In genomic region chr11:75792997-75793800, GRCh38 we compare ENCODE assay signal across 17 cellular contexts.
"Had no signal": no experiment of that assay in that cellular context is flagged by ENCODE, and none has a peak within 500 bp of the region (broad histone marks: within the 10 kb centered on the region; RNA-seq: fewer than 3 reads in every experiment).

No MANE protein-coding gene starts in this region.

- H3K9me3 Mint-ChIP-seq: brain; dendritic cell treated with granulocyte-macrophage colony-stimulating factor and Interleukin-4, amounts not matched to agents 40 ng/mL and 50 ng/mL, for 4 days; effector memory CD8-positive, alpha-beta T cell had no signal

- H3K4me1 ChIP-seq: tibial nerve had no signal

- H3K36me3 Mint-ChIP-seq: activated naive CD8-positive, alpha-beta T cell; brain had no signal

- H3K27ac Mint-ChIP-seq: activated naive CD8-positive, alpha-beta T cell; dendritic cell treated with granulocyte-macrophage colony-stimulating factor and Interleukin-4, amounts not matched to agents 40 ng/mL and 50 ng/mL, for 4 days; effector memory CD8-positive, alpha-beta T cell had no signal

- H3K27ac ChIP-seq: epithelial cell of prostate, ovary, SK-N-MC, tibial nerve had no signal

- H3K9me3 ChIP-seq: ovary, tibial nerve had no signal

- H3K4me3 Mint-ChIP-seq: activated naive CD8-positive, alpha-beta T cell; dendritic cell treated with granulocyte-macrophage colony-stimulating factor and Interleukin-4, amounts not matched to agents 40 ng/mL and 50 ng/mL, for 4 days; effector memory CD8-positive, alpha-beta T cell had no signal

- H3K27me3 ChIP-seq: ovary, tibial nerve had no signal

- DNase-seq: activated CD4-positive, alpha-beta T cell treated with anti-CD3 and anti-CD28 coated beads, Interleukin-2, amount 50 U/mL, for 1 hour; activated CD8-positive, alpha-beta memory T cell treated with anti-CD3 and anti-CD28 coated beads for 24 hours; activated gamma-delta T cell treated with Interleukin-2 at 50 U/mL for 16 hours; amniotic stem cell; cerebellar nuclear complex; effector memory CD8-positive, alpha-beta T cell; foreskin melanocyte; left colon; ovary; stimulated activated CD4-positive, alpha-beta T cell treated with anti-CD3 and anti-CD28 coated beads, Interleukin-2, amount 100 ng/mL, for 48 hours; stimulated activated naive CD4-positive, alpha-beta T cell had no signal

- H3K36me3 ChIP-seq: ovary, tibial nerve had no signal

- H3K4me3 ChIP-seq: ovary, SK-N-MC, tibial nerve had no signal

- H3K27me3 Mint-ChIP-seq: activated naive CD8-positive, alpha-beta T cell; dendritic cell treated with granulocyte-macrophage colony-stimulating factor and Interleukin-4, amounts not matched to agents 40 ng/mL and 50 ng/mL, for 4 days; effector memory CD8-positive, alpha-beta T cell had no signal
